ENCODE assay signal across 2 cellular contexts in genomic region chr22:24602847-24603769, GRCh38.
TF ChIP-seq lines count a peak whose summit lies in the region.

Gene GGT1, plus strand, starts transcription at chr22:24603193. Its CDS starts 7,889 bp downstream, at chr22:24611082.

TF ChIP-seq in WTC11, 78 proteins besides CTCF, POLR2A, EP300 and RAD21:
- TF ChIP-seq ZBTB43 (CRISPR knock-in tag; IDR thresholded peaks at IDR 0.05): 0 out of 2 replicates have a peak, but pooled peaks have one; percentile 44
- TF ChIP-seq GTF2I (CRISPR knock-in tag; conservative IDR thresholded peaks at IDR 0.05): peak; percentile 86
- peak; percentile 51; the same call in 1 of the 2 replicates for TF ChIP-seq SP1 (CRISPR knock-in tag; conservative IDR thresholded peaks at IDR 0.05)

TF ChIP-seq in GM12878, 131 proteins besides CTCF, POLR2A, EP300 and RAD21:
- TF ChIP-seq SMARCA5 (IDR thresholded peaks at IDR 0.05): peak; percentile 61; the same call in 1 of the 2 replicates
